10 cellular contexts compared by ENCODE assay signal in the genomic region with DNA sequence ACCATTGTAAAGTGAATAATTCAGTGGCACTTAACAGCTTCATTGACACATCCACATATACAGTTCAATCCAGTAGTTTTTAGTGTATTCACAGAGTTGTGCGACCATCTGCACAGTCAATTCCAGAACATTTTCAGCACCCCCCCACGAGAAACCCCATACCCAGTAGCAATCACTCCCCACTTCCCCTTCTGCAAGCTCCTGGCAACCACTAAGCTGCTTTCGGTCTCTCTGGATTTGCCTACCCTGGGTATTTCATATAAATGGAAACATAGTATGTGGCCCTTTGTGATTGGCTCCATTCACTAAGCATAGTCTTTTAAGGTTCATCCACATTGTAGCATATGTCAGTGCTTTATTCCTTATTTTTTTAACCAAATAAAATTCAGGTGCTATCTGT. TPM values are rescaled to one million over a fixed set of nuclear protein-coding genes. Genes with fewer than 3 reads are reported as not detected.
A peak's percentile ranks its signal among the peaks of the same experiment; 100 is the strongest.
DNase-seq lines count a peak whose midpoint lies in the region; ATAC-seq and TF ChIP-seq lines count a peak whose summit lies in the region.
"Had no signal": no experiment of that assay in that cellular context is flagged by ENCODE, and none has a peak within 500 bp of the region (broad histone marks: within the 10 kb centered on the region; RNA-seq: fewer than 3 reads in every experiment).

No MANE protein-coding gene starts in this region.

- POLR2A ChIA-PET in Caco-2 (lab: Charles Lee) = no interaction called here

- no peaks in the 10 kb centered on the region for H3K9me3 ChIP-seq in Caco-2
- H3K9me3 ChIP-seq in adrenal gland (replicated peaks in 1 of 3) = no peaks in the 10 kb centered on the region
- H3K9me3 ChIP-seq: colonic mucosa had no signal

- H3K27me3 Mint-ChIP-seq in activated naive CD8-positive, alpha-beta T cell treated with anti-CD3 and anti-CD28 coated beads for 36 hours = no peaks in the 10 kb centered on the region
- H3K27me3 Mint-ChIP-seq in Caco-2 (ENCODE audit: insufficient read depth, unreplicated experiment) = no peaks in the 10 kb centered on the region

- H3K4me3 ChIP-seq in Caco-2 (ENCODE audit: low read depth, low read length) (no peak overlapping the region), adrenal gland (no peak overlapping the region)
- H3K4me3 ChIP-seq: colonic mucosa, neural progenitor cell had no signal

- no peak overlapping the region for H3K4me3 Mint-ChIP-seq in activated naive CD8-positive, alpha-beta T cell treated with anti-CD3 and anti-CD28 coated beads for 36 hours
- H3K4me3 Mint-ChIP-seq in Caco-2 (ENCODE audit: unreplicated experiment) = no peak overlapping the region
- H3K4me3 Mint-ChIP-seq: neural progenitor cell had no signal

- BruUV-seq in Caco-2 (replicated peaks; lab: Mats Ljungman, UMichigan) = no TSS peak

- CTCF ChIA-PET in Caco-2 (lab: Charles Lee) = no interaction called here

- H3K36me3 Mint-ChIP-seq in activated naive CD8-positive, alpha-beta T cell treated with anti-CD3 and anti-CD28 coated beads for 36 hours = peaks cover 39% of the 10 kb centered on the region
- H3K36me3 Mint-ChIP-seq in Caco-2 (ENCODE audit: insufficient read depth, unreplicated experiment) = peaks cover 14% of the 10 kb centered on the region

- WGBS in adrenal gland, 4 donors = 58 to 78% (median 70%) methylated on average over 3 of the region's 3 CpGs

- ATAC-seq in GM18511 (IDR thresholded peaks at IDR 0.05; ENCODE audit: unreplicated experiment) (peak; percentile 60), GM21390 (IDR thresholded peaks at IDR 0.05; ENCODE audit: unreplicated experiment) (peak; percentile 62), HG03280 (IDR thresholded peaks at IDR 0.05; ENCODE audit: unreplicated experiment) (peak; percentile 65)

- TF ChIP-seq POLR2A in adrenal gland (IDR thresholded peaks at IDR 0.05) = no peak

- peak overlapping the region; percentile 84 for H3K27ac Mint-ChIP-seq in activated naive CD8-positive, alpha-beta T cell treated with anti-CD3 and anti-CD28 coated beads for 36 hours
- H3K27ac Mint-ChIP-seq in Caco-2 (ENCODE audit: unreplicated experiment) = no peak overlapping the region
- H3K27ac Mint-ChIP-seq: neural progenitor cell had no signal

- H3K4me1 ChIP-seq in Caco-2 = no peaks in the 10 kb centered on the region
- no peaks in the 10 kb centered on the region for H3K4me1 ChIP-seq in adrenal gland (replicated peaks in 1 of 2)
- H3K4me1 ChIP-seq: colonic mucosa, neural progenitor cell had no signal

- H3K36me3 ChIP-seq in Caco-2 (ENCODE audit: control insufficient read depth, insufficient read depth, low read length) = no peaks in the 10 kb centered on the region; the same call in 1 of the 2 replicates
- peaks cover 0 to 26% of the 10 kb centered on the region in 2 donors for H3K36me3 ChIP-seq in adrenal gland (replicated peaks in 1 of 2)
- H3K36me3 ChIP-seq: colonic mucosa, neural progenitor cell had no signal

- H3K27me3 ChIP-seq in Caco-2 (replicated peaks; ENCODE audit: control insufficient read depth, insufficient read depth, low read length) = no peaks in the 10 kb centered on the region
- H3K27me3 ChIP-seq in adrenal gland = no peaks in the 10 kb centered on the region
- H3K27me3 ChIP-seq: colonic mucosa, neural progenitor cell had no signal

- DNase-seq in activated naive CD8-positive, alpha-beta T cell treated with anti-CD3 and anti-CD28 coated beads for 36 hours = peak; percentile 15
- DNase-seq in OCI-M2 (lab: John Stamatoyannopoulos, UW; ENCODE audit: unreplicated experiment) (no peak), Caco-2 (no peak), NCI-H1092 treated with DMSO at 0.1 percent for 48 hours (lab: John Stamatoyannopoulos, UW) (no peak), adrenal gland (no peak)
- DNase-seq: colonic mucosa had no signal

- no peak overlapping the region for H3K27ac ChIP-seq in adrenal gland
- H3K27ac ChIP-seq: colonic mucosa, neural progenitor cell had no signal

- no peaks in the 10 kb centered on the region for H3K9me3 Mint-ChIP-seq in activated naive CD8-positive, alpha-beta T cell treated with anti-CD3 and anti-CD28 coated beads for 36 hours
- H3K9me3 Mint-ChIP-seq in Caco-2 (ENCODE audit: unreplicated experiment) = no peaks in the 10 kb centered on the region
- H3K9me3 Mint-ChIP-seq: neural progenitor cell had no signal

- intact Hi-C loops in Caco-2 (cut with micrococcal nuclease; ENCODE audit: unreplicated experiment) = no loop called here
- intact Hi-C loops in adrenal gland (cut with DNase I) = no loop called here

- H3K4me1 Mint-ChIP-seq in activated naive CD8-positive, alpha-beta T cell treated with anti-CD3 and anti-CD28 coated beads for 36 hours = peaks cover 47% of the 10 kb centered on the region
- H3K4me1 Mint-ChIP-seq in Caco-2 (ENCODE audit: low read depth, unreplicated experiment) = no peaks in the 10 kb centered on the region
- H3K4me1 Mint-ChIP-seq: neural progenitor cell had no signal

- TF ChIP-seq CTCF in Caco-2 (IDR thresholded peaks at IDR 0.05; ENCODE audit: insufficient read depth in 1 of 2, low read depth in 1 of 2, low read length in 1 of 2, severe bottlenecking in 1 of 2, unreplicated experiment in 1 of 2) (no peak), adrenal gland (IDR thresholded peaks at IDR 0.05) (no peak)

RNA-seq across cellular contexts. Expression of a gene that starts 10.0 kb away (rescaled TPM):
- 10 to 100 TPM; 41.1 to 42.2 TPM for total RNA-seq in activated naive CD8-positive, alpha-beta T cell treated with anti-CD3 and anti-CD28 coated beads for 36 hours
- total RNA-seq in Caco-2 (2022) (13.5 and 14.0 TPM in 2 replicates), adrenal gland (10 to 100 TPM; 12.0 to 31.9 (median 18.7) TPM)
- polyA plus RNA-seq in adrenal gland = 10 to 100 TPM; 20.0 to 43.7 (median 22.0) TPM
